In genomic region chr4:986428-986948, GRCh38 we compare ENCODE assay signal across 6 cellular contexts. TPM values are rescaled to one million over a fixed set of nuclear protein-coding genes. Genes with fewer than 3 reads are reported as not detected.
DNase-seq lines count a peak whose midpoint lies in the region; ATAC-seq and TF ChIP-seq lines count a peak whose summit lies in the region.

No MANE protein-coding gene starts in this region.

- no peak for ATAC-seq in lung (ENCODE audit: insufficient read depth, low FRiP score)

- H3K9me3 Mint-ChIP-seq in activated CD4-positive, alpha-beta T cell treated with anti-CD3 and anti-CD28 coated beads, Interleukin-2, amount 10 ng/mL, durations not matched to agents 24 days and 14 days: no peaks in the 10 kb centered on the region
- H3K9me3 Mint-ChIP-seq in activated T-helper 1 cell treated with anti-CD3 and anti-CD28 coated beads, Interleukin-12 subunit alpha, Interleukin-12 subunit beta, Interleukin-2, Interleukin-4 antibody, amounts not matched to agents 30 ng/mL and 10 ng/mL and 1 ng/mL, durations not matched to agents 14 hours and 24 hours and 36 hours: no peaks in the 10 kb centered on the region

- H3K4me3 Mint-ChIP-seq in activated CD4-positive, alpha-beta T cell treated with anti-CD3 and anti-CD28 coated beads, Interleukin-2, amount 10 ng/mL, durations not matched to agents 24 days and 14 days: peak overlapping the region; percentile 86
- H3K4me3 Mint-ChIP-seq in activated T-helper 1 cell treated with anti-CD3 and anti-CD28 coated beads, Interleukin-12 subunit alpha, Interleukin-12 subunit beta, Interleukin-2, Interleukin-4 antibody, amounts not matched to agents 30 ng/mL and 10 ng/mL and 1 ng/mL, durations not matched to agents 14 hours and 24 hours and 36 hours: peak overlapping the region; percentile 88

- DNase-seq in activated CD4-positive, alpha-beta T cell treated with anti-CD3 and anti-CD28 coated beads, Interleukin-2, amount 10 ng/mL, durations not matched to agents 24 days and 14 days: no peak
- no peak for DNase-seq in activated CD4-positive, alpha-beta T cell treated with anti-CD3 and anti-CD28 coated beads for 48 hours
- no peak for DNase-seq in activated T-helper 1 cell treated with anti-CD3 and anti-CD28 coated beads, Interleukin-12 subunit alpha, Interleukin-12 subunit beta, Interleukin-2, Interleukin-4 antibody, amounts not matched to agents 30 ng/mL and 10 ng/mL and 1 ng/mL, durations not matched to agents 14 hours and 24 hours and 36 hours (ENCODE audit: low spot score)
- DNase-seq in lung (ENCODE audit: low spot score) (no peak), NCI-H345 (lab: John Stamatoyannopoulos, UW) (no peak)
- DNase-seq in stimulated activated CD4-positive, alpha-beta T cell treated with anti-CD3 and anti-CD28 coated beads, Interleukin-2, amount 100 ng/mL, for 24 hours: no peak

- H3K36me3 ChIP-seq in lung (ENCODE audit: control insufficient read depth in 2 of 2, insufficient read depth in 2 of 2, low read length in 2 of 2): peaks cover 0 to 14% of the 10 kb centered on the region in 2 donors

- H3K4me3 ChIP-seq in lung: peak overlapping the region; percentile 75

- no peaks in the 10 kb centered on the region for H3K9me3 ChIP-seq in lung (ENCODE audit: control insufficient read depth in 2 of 2, insufficient read depth in 1 of 2, low read length in 1 of 2)

- intact Hi-C loops in activated CD4-positive, alpha-beta T cell treated with anti-CD3 and anti-CD28 coated beads, Interleukin-2, amount 10 ng/mL, durations not matched to agents 24 days and 14 days (cut with micrococcal nuclease): loop anchor here (1.0 to 5.0 kb wide), 4 partner anchors 13 to 314 kb away; partner anchors contain the start of genes ATP5ME, DGKQ, GAK and MYL5
- intact Hi-C loops in activated T-helper 1 cell treated with anti-CD3 and anti-CD28 coated beads, Interleukin-12 subunit alpha, Interleukin-12 subunit beta, Interleukin-2, Interleukin-4 antibody, amounts not matched to agents 30 ng/mL and 10 ng/mL and 1 ng/mL, durations not matched to agents 14 hours and 24 hours and 36 hours (cut with micrococcal nuclease): loop anchor here (1.0 to 10.0 kb wide), 5 partner anchors 54 to 742 kb away; partner anchors contain the start of genes GAK and TMEM175

- peak overlapping the region in 1 of 2 donors; percentile 75 for H3K27ac ChIP-seq in lung (ENCODE audit: low read depth in 1 of 2, low read length in 1 of 2)

- H3K27me3 Mint-ChIP-seq in activated CD4-positive, alpha-beta T cell treated with anti-CD3 and anti-CD28 coated beads, Interleukin-2, amount 10 ng/mL, durations not matched to agents 24 days and 14 days: no peaks in the 10 kb centered on the region
- no peaks in the 10 kb centered on the region for H3K27me3 Mint-ChIP-seq in activated T-helper 1 cell treated with anti-CD3 and anti-CD28 coated beads, Interleukin-12 subunit alpha, Interleukin-12 subunit beta, Interleukin-2, Interleukin-4 antibody, amounts not matched to agents 30 ng/mL and 10 ng/mL and 1 ng/mL, durations not matched to agents 14 hours and 24 hours and 36 hours (ENCODE audit: insufficient read depth)

- peaks cover 0 to 13% of the 10 kb centered on the region in 2 donors for H3K4me1 ChIP-seq in lung (ENCODE audit: control insufficient read depth in 2 of 2, insufficient read depth in 2 of 2, low read length in 2 of 2)

- H3K4me1 Mint-ChIP-seq in activated CD4-positive, alpha-beta T cell treated with anti-CD3 and anti-CD28 coated beads, Interleukin-2, amount 10 ng/mL, durations not matched to agents 24 days and 14 days: peaks cover 15% of the 10 kb centered on the region
- H3K4me1 Mint-ChIP-seq in activated T-helper 1 cell treated with anti-CD3 and anti-CD28 coated beads, Interleukin-12 subunit alpha, Interleukin-12 subunit beta, Interleukin-2, Interleukin-4 antibody, amounts not matched to agents 30 ng/mL and 10 ng/mL and 1 ng/mL, durations not matched to agents 14 hours and 24 hours and 36 hours (ENCODE audit: low read depth): peaks cover 17% of the 10 kb centered on the region

- H3K27me3 ChIP-seq in lung (ENCODE audit: control insufficient read depth, insufficient read depth): no peaks in the 10 kb centered on the region

- H3K27ac Mint-ChIP-seq in activated CD4-positive, alpha-beta T cell treated with anti-CD3 and anti-CD28 coated beads, Interleukin-2, amount 10 ng/mL, durations not matched to agents 24 days and 14 days: peak overlapping the region; percentile 87
- peak overlapping the region; percentile 81 for H3K27ac Mint-ChIP-seq in activated T-helper 1 cell treated with anti-CD3 and anti-CD28 coated beads, Interleukin-12 subunit alpha, Interleukin-12 subunit beta, Interleukin-2, Interleukin-4 antibody, amounts not matched to agents 30 ng/mL and 10 ng/mL and 1 ng/mL, durations not matched to agents 14 hours and 24 hours and 36 hours

- no peak for TF ChIP-seq CTCF in lung (IDR thresholded peaks at IDR 0.05; ENCODE audit: control extremely low read depth, extremely low read depth)

- 1% methylated on average over 19 to 20 of the region's 20 CpGs for WGBS in lung, 2 donors

- H3K36me3 Mint-ChIP-seq in activated CD4-positive, alpha-beta T cell treated with anti-CD3 and anti-CD28 coated beads, Interleukin-2, amount 10 ng/mL, durations not matched to agents 24 days and 14 days (ENCODE audit: low read depth): no peaks in the 10 kb centered on the region
- no peaks in the 10 kb centered on the region for H3K36me3 Mint-ChIP-seq in activated T-helper 1 cell treated with anti-CD3 and anti-CD28 coated beads, Interleukin-12 subunit alpha, Interleukin-12 subunit beta, Interleukin-2, Interleukin-4 antibody, amounts not matched to agents 30 ng/mL and 10 ng/mL and 1 ng/mL, durations not matched to agents 14 hours and 24 hours and 36 hours (ENCODE audit: low read depth)

RNA-seq across cellular contexts. Expression of gene IDUA, which starts 0.4 kb away (rescaled TPM):
- 30.4 and 31.2 TPM in 2 replicates for total RNA-seq in activated CD4-positive, alpha-beta T cell treated with anti-CD3 and anti-CD28 coated beads, Interleukin-2, amount 10 ng/mL, durations not matched to agents 24 days and 14 days
- 33.8 and 34.3 TPM in 2 replicates for total RNA-seq in activated T-helper 1 cell treated with anti-CD3 and anti-CD28 coated beads, Interleukin-12 subunit alpha, Interleukin-12 subunit beta, Interleukin-2, Interleukin-4 antibody, amounts not matched to agents 30 ng/mL and 10 ng/mL and 1 ng/mL, durations not matched to agents 14 hours and 24 hours and 36 hours
- 10 to 100 TPM in 1 of 2 donors, 1 to 10 TPM in 1; 7.5 to 66.5 TPM for total RNA-seq in lung
- polyA plus RNA-seq in lung: 10 to 100 TPM; 14.9 to 28.4 TPM

RNA-seq across cellular contexts. Expression of gene SLC26A1, which starts 6.7 kb away (rescaled TPM):
- total RNA-seq in activated CD4-positive, alpha-beta T cell treated with anti-CD3 and anti-CD28 coated beads, Interleukin-2, amount 10 ng/mL, durations not matched to agents 24 days and 14 days: 0.26 TPM in 1 of 2 replicates, not detected in the other
- total RNA-seq in activated T-helper 1 cell treated with anti-CD3 and anti-CD28 coated beads, Interleukin-12 subunit alpha, Interleukin-12 subunit beta, Interleukin-2, Interleukin-4 antibody, amounts not matched to agents 30 ng/mL and 10 ng/mL and 1 ng/mL, durations not matched to agents 14 hours and 24 hours and 36 hours: 0.22 and 0.49 TPM in 2 replicates
- under 1 TPM; 0.20 to 0.71 TPM for total RNA-seq in lung
- under 1 TPM; 0.29 to 0.83 TPM for polyA plus RNA-seq in lung

RNA-seq across cellular contexts. Expression of gene DGKQ, which starts 13.1 kb away (rescaled TPM):
- 15.2 and 16.6 TPM in 2 replicates for total RNA-seq in activated CD4-positive, alpha-beta T cell treated with anti-CD3 and anti-CD28 coated beads, Interleukin-2, amount 10 ng/mL, durations not matched to agents 24 days and 14 days
- total RNA-seq in activated T-helper 1 cell treated with anti-CD3 and anti-CD28 coated beads, Interleukin-12 subunit alpha, Interleukin-12 subunit beta, Interleukin-2, Interleukin-4 antibody, amounts not matched to agents 30 ng/mL and 10 ng/mL and 1 ng/mL, durations not matched to agents 14 hours and 24 hours and 36 hours: 17.8 and 18.0 TPM in 2 replicates
- total RNA-seq in lung: 10 to 100 TPM in 1 of 2 donors, 1 to 10 TPM in 1; 5.9 to 19.1 TPM
- 1 to 10 TPM; 7.0 to 9.8 TPM for polyA plus RNA-seq in lung

RNA-seq across cellular contexts. Expression of gene FGFRL1, which starts 24.9 kb away (rescaled TPM):
- total RNA-seq in activated CD4-positive, alpha-beta T cell treated with anti-CD3 and anti-CD28 coated beads, Interleukin-2, amount 10 ng/mL, durations not matched to agents 24 days and 14 days: 18.2 and 18.9 TPM in 2 replicates
- total RNA-seq in activated T-helper 1 cell treated with anti-CD3 and anti-CD28 coated beads, Interleukin-12 subunit alpha, Interleukin-12 subunit beta, Interleukin-2, Interleukin-4 antibody, amounts not matched to agents 30 ng/mL and 10 ng/mL and 1 ng/mL, durations not matched to agents 14 hours and 24 hours and 36 hours: 15.5 TPM in 2 replicates
- total RNA-seq in lung: 10 to 100 TPM; 15.8 to 31.1 TPM
- 10 to 100 TPM; 13.4 to 14.7 TPM for polyA plus RNA-seq in lung

RNA-seq across cellular contexts. Expression of gene TMEM175, which starts 54.2 kb away (rescaled TPM):
- 12.7 and 13.9 TPM in 2 replicates for total RNA-seq in activated CD4-positive, alpha-beta T cell treated with anti-CD3 and anti-CD28 coated beads, Interleukin-2, amount 10 ng/mL, durations not matched to agents 24 days and 14 days
- total RNA-seq in activated T-helper 1 cell treated with anti-CD3 and anti-CD28 coated beads, Interleukin-12 subunit alpha, Interleukin-12 subunit beta, Interleukin-2, Interleukin-4 antibody, amounts not matched to agents 30 ng/mL and 10 ng/mL and 1 ng/mL, durations not matched to agents 14 hours and 24 hours and 36 hours: 15.4 and 16.2 TPM in 2 replicates
- total RNA-seq in lung: 10 to 100 TPM; 23.7 to 29.6 TPM
- 10 to 100 TPM; 25.3 to 43.7 TPM for polyA plus RNA-seq in lung
